Comparison of ENCODE assay signal across 9 cellular contexts in genomic region chr16:69179255-69180010, GRCh38. TPM values are rescaled to one million over a fixed set of nuclear protein-coding genes. Genes with fewer than 3 reads are reported as not detected.
A peak's percentile ranks its signal among the peaks of the same experiment; 100 is the strongest.
DNase-seq lines count a peak whose midpoint lies in the region; ATAC-seq and TF ChIP-seq lines count a peak whose summit lies in the region.
"Had no signal": no experiment of that assay in that cellular context is flagged by ENCODE, and none has a peak within 500 bp of the region (broad histone marks: within the 10 kb centered on the region; RNA-seq: fewer than 3 reads in every experiment).

No MANE protein-coding gene starts in this region.

- ATAC-seq in right lobe of liver = peak; percentile 66 to 85 (median 75)
- ATAC-seq in aorta (ENCODE audit: low FRiP score) = peak; percentile 90
- ATAC-seq in HG03457 (IDR thresholded peaks at IDR 0.05; ENCODE audit: unreplicated experiment) = no peak
- no peak for ATAC-seq in activated CD8-positive, alpha-beta T cell treated with anti-CD3 and anti-CD28 coated beads for 36 hours

- H3K9me3 ChIP-seq in right lobe of liver = no peaks in the 10 kb centered on the region
- H3K9me3 ChIP-seq in aorta (ENCODE audit: control insufficient read depth, low read length) = no peaks in the 10 kb centered on the region

- H3K4me3 Mint-ChIP-seq in activated naive CD8-positive, alpha-beta T cell = no peak overlapping the region
- H3K4me3 Mint-ChIP-seq in activated naive CD8-positive, alpha-beta T cell treated with anti-CD3 and anti-CD28 coated beads for 36 hours = no peak overlapping the region
- H3K4me3 Mint-ChIP-seq in brain = peak overlapping the region in 4 of 5 experiments; percentile 34 to 75 (median 54)
- no peak overlapping the region for H3K4me3 Mint-ChIP-seq in activated CD4-positive, alpha-beta T cell treated with anti-CD3 and anti-CD28 coated beads, Interleukin-2, amount 10 ng/mL, durations not matched to agents 7 days and 5 days
- H3K4me3 Mint-ChIP-seq in activated CD8-positive, alpha-beta T cell treated with anti-CD3 and anti-CD28 coated beads for 36 hours = no peak overlapping the region
- H3K4me3 Mint-ChIP-seq: stimulated activated naive CD8-positive, alpha-beta T cell treated with anti-CD3 and anti-CD28 coated beads, Interleukin-15, Interleukin-2, amounts not matched to agents 100 ng/mL and 50 ng/mL, for 24 hours had no signal

- TF ChIP-seq CTCF in brain (conservative IDR thresholded peaks at IDR 0.05) = no peak
- no peak for TF ChIP-seq CTCF in right lobe of liver (IDR thresholded peaks at IDR 0.05)
- no peak for TF ChIP-seq CTCF in activated CD8-positive, alpha-beta T cell treated with anti-CD3 and anti-CD28 coated beads for 36 hours (IDR thresholded peaks at IDR 0.05)

- H3K36me3 Mint-ChIP-seq in activated naive CD8-positive, alpha-beta T cell = peaks cover 4% of the 10 kb centered on the region
- peaks cover 5% of the 10 kb centered on the region for H3K36me3 Mint-ChIP-seq in activated naive CD8-positive, alpha-beta T cell treated with anti-CD3 and anti-CD28 coated beads for 36 hours
- H3K36me3 Mint-ChIP-seq in brain = peaks cover 3% of the 10 kb centered on the region
- H3K36me3 Mint-ChIP-seq in activated CD4-positive, alpha-beta T cell treated with anti-CD3 and anti-CD28 coated beads, Interleukin-2, amount 10 ng/mL, durations not matched to agents 7 days and 5 days (ENCODE audit: low read depth) = no peaks in the 10 kb centered on the region
- peaks cover 11% of the 10 kb centered on the region for H3K36me3 Mint-ChIP-seq in activated CD8-positive, alpha-beta T cell treated with anti-CD3 and anti-CD28 coated beads for 36 hours (ENCODE audit: low read depth)

- CTCF ChIA-PET in activated CD4-positive, alpha-beta T cell treated with anti-CD3 and anti-CD28 coated beads, Interleukin-2, amount 10 ng/mL, durations not matched to agents 7 days and 5 days (lab: Charles Lee) = interaction anchor here (0.6 to 6.1 kb wide), 3 partner anchors 12 to 99 kb away, joined by 3 to 34 read pairs (median 3); no protein-coding TSS in a partner anchor
- CTCF ChIA-PET in activated CD8-positive, alpha-beta T cell treated with anti-CD3 and anti-CD28 coated beads for 36 hours (lab: Charles Lee) = interaction anchor here (1.7 kb wide), 1 partner anchor 29 kb away, joined by 4 read pairs; no protein-coding TSS in a partner anchor

- H3K27ac Mint-ChIP-seq in activated naive CD8-positive, alpha-beta T cell = peak overlapping the region; percentile 46
- no peak overlapping the region for H3K27ac Mint-ChIP-seq in activated naive CD8-positive, alpha-beta T cell treated with anti-CD3 and anti-CD28 coated beads for 36 hours
- H3K27ac Mint-ChIP-seq in brain = peak overlapping the region; percentile 27 to 94 (median 91)
- no peak overlapping the region for H3K27ac Mint-ChIP-seq in activated CD4-positive, alpha-beta T cell treated with anti-CD3 and anti-CD28 coated beads, Interleukin-2, amount 10 ng/mL, durations not matched to agents 7 days and 5 days
- H3K27ac Mint-ChIP-seq in activated CD8-positive, alpha-beta T cell treated with anti-CD3 and anti-CD28 coated beads for 36 hours = no peak overlapping the region
- H3K27ac Mint-ChIP-seq: stimulated activated naive CD8-positive, alpha-beta T cell treated with anti-CD3 and anti-CD28 coated beads, Interleukin-15, Interleukin-2, amounts not matched to agents 100 ng/mL and 50 ng/mL, for 24 hours had no signal

- no peak overlapping the region for H3K4me3 ChIP-seq in right lobe of liver
- no peak overlapping the region for H3K4me3 ChIP-seq in aorta (ENCODE audit: low read length in 2 of 2)

- no peak for TF ChIP-seq POLR2A in right lobe of liver (IDR thresholded peaks at IDR 0.05)

- H3K27me3 Mint-ChIP-seq in activated naive CD8-positive, alpha-beta T cell = no peaks in the 10 kb centered on the region
- no peaks in the 10 kb centered on the region for H3K27me3 Mint-ChIP-seq in activated naive CD8-positive, alpha-beta T cell treated with anti-CD3 and anti-CD28 coated beads for 36 hours
- H3K27me3 Mint-ChIP-seq in brain = no peaks in the 10 kb centered on the region
- H3K27me3 Mint-ChIP-seq in activated CD4-positive, alpha-beta T cell treated with anti-CD3 and anti-CD28 coated beads, Interleukin-2, amount 10 ng/mL, durations not matched to agents 7 days and 5 days = no peaks in the 10 kb centered on the region
- no peaks in the 10 kb centered on the region for H3K27me3 Mint-ChIP-seq in activated CD8-positive, alpha-beta T cell treated with anti-CD3 and anti-CD28 coated beads for 36 hours
- H3K27me3 Mint-ChIP-seq: stimulated activated naive CD8-positive, alpha-beta T cell treated with anti-CD3 and anti-CD28 coated beads, Interleukin-15, Interleukin-2, amounts not matched to agents 100 ng/mL and 50 ng/mL, for 24 hours had no signal

- DNase-seq in activated naive CD8-positive, alpha-beta T cell treated with anti-CD3 and anti-CD28 coated beads for 36 hours = no peak
- DNase-seq in right lobe of liver (peak in 2 of 3 donors; percentile 46 to 62), aorta (peak in 1 of 2 donors; percentile 86)
- no peak for DNase-seq in activated CD4-positive, alpha-beta T cell treated with anti-CD3 and anti-CD28 coated beads, Interleukin-2, amount 10 ng/mL, durations not matched to agents 7 days and 5 days
- DNase-seq in activated CD8-positive, alpha-beta T cell treated with anti-CD3 and anti-CD28 coated beads for 36 hours = no peak

- H3K4me1 ChIP-seq in right lobe of liver (peaks cover 0 to 8% (median 3%) of the 10 kb centered on the region in 4 donors), aorta (ENCODE audit: control insufficient read depth in 1 of 2, insufficient read depth in 2 of 2, low read length in 2 of 2) (peaks cover 0 to 2% of the 10 kb centered on the region in 2 donors)

- WGBS in right lobe of liver (ENCODE audit: insufficient coverage, low coverage, low lambda C conversion rate, missing lambda C conversion rate) = 31% methylated on average over 7 of the region's 7 CpGs
- 7 to 10% methylated on average over 7 of the region's 7 CpGs for WGBS in aorta, 2 donors

- intact Hi-C loops in right lobe of liver (cut with DNase I) (loop anchor here in 1 of 2 donors (10.0 kb wide), 1 partner anchor 115 kb away; no protein-coding TSS in a partner anchor), aorta (cut with DNase I) (loop anchor here in 1 of 2 donors (10.0 kb wide), 1 partner anchor 45 kb away; the partner anchor contains the start of genes CHTF8 and UTP4)
- intact Hi-C loops in activated CD8-positive, alpha-beta T cell treated with anti-CD3 and anti-CD28 coated beads for 36 hours (cut with micrococcal nuclease) = no loop called here

- POLR2A ChIA-PET in activated CD4-positive, alpha-beta T cell treated with anti-CD3 and anti-CD28 coated beads, Interleukin-2, amount 10 ng/mL, durations not matched to agents 7 days and 5 days (lab: Charles Lee) = interaction anchor here (0.6 kb wide), 1 partner anchor 628 kb away, joined by 3 read pairs; no protein-coding TSS in a partner anchor
- POLR2A ChIA-PET in activated CD8-positive, alpha-beta T cell treated with anti-CD3 and anti-CD28 coated beads for 36 hours (lab: Charles Lee) = interaction anchor here (1.4 to 1.7 kb wide), 3 partner anchors 10 to 13 kb away, joined by 3 to 4 read pairs (median 3); no protein-coding TSS in a partner anchor

- H3K27me3 ChIP-seq in right lobe of liver (no peaks in the 10 kb centered on the region), aorta (ENCODE audit: control insufficient read depth in 1 of 2, insufficient read depth in 2 of 2, low read length in 1 of 2) (no peaks in the 10 kb centered on the region)

- H3K27ac ChIP-seq in right lobe of liver (no peak overlapping the region), aorta (ENCODE audit: low read depth in 1 of 2, low read length in 2 of 2) (peak overlapping the region; percentile 66 to 73)

- no peaks in the 10 kb centered on the region for H3K9me3 Mint-ChIP-seq in activated naive CD8-positive, alpha-beta T cell (ENCODE audit: low read depth)
- no peaks in the 10 kb centered on the region for H3K9me3 Mint-ChIP-seq in activated naive CD8-positive, alpha-beta T cell treated with anti-CD3 and anti-CD28 coated beads for 36 hours
- peaks cover 0 to 2% (median 0%) of the 10 kb centered on the region in 5 experiments for H3K9me3 Mint-ChIP-seq in brain
- no peaks in the 10 kb centered on the region for H3K9me3 Mint-ChIP-seq in activated CD4-positive, alpha-beta T cell treated with anti-CD3 and anti-CD28 coated beads, Interleukin-2, amount 10 ng/mL, durations not matched to agents 7 days and 5 days
- no peaks in the 10 kb centered on the region for H3K9me3 Mint-ChIP-seq in activated CD8-positive, alpha-beta T cell treated with anti-CD3 and anti-CD28 coated beads for 36 hours
- H3K9me3 Mint-ChIP-seq: stimulated activated naive CD8-positive, alpha-beta T cell treated with anti-CD3 and anti-CD28 coated beads, Interleukin-15, Interleukin-2, amounts not matched to agents 100 ng/mL and 50 ng/mL, for 24 hours had no signal

- peaks cover 8% of the 10 kb centered on the region for H3K4me1 Mint-ChIP-seq in activated naive CD8-positive, alpha-beta T cell (ENCODE audit: low read depth)
- H3K4me1 Mint-ChIP-seq in activated naive CD8-positive, alpha-beta T cell treated with anti-CD3 and anti-CD28 coated beads for 36 hours = peaks cover 18% of the 10 kb centered on the region
- H3K4me1 Mint-ChIP-seq in brain = peaks cover 31% of the 10 kb centered on the region
- H3K4me1 Mint-ChIP-seq in activated CD4-positive, alpha-beta T cell treated with anti-CD3 and anti-CD28 coated beads, Interleukin-2, amount 10 ng/mL, durations not matched to agents 7 days and 5 days = peaks cover 3% of the 10 kb centered on the region
- peaks cover 13% of the 10 kb centered on the region for H3K4me1 Mint-ChIP-seq in activated CD8-positive, alpha-beta T cell treated with anti-CD3 and anti-CD28 coated beads for 36 hours (ENCODE audit: low read depth)

- H3K36me3 ChIP-seq in right lobe of liver = no peaks in the 10 kb centered on the region
- no peaks in the 10 kb centered on the region for H3K36me3 ChIP-seq in aorta (ENCODE audit: control insufficient read depth in 1 of 2, insufficient read depth in 2 of 2, low read length in 1 of 2)

RNA-seq across cellular contexts. Expression of gene SNTB2, which starts 7.5 kb away (rescaled TPM):
- total RNA-seq in activated naive CD8-positive, alpha-beta T cell treated with anti-CD3 and anti-CD28 coated beads for 36 hours = 1 to 10 TPM; 6.1 to 6.3 TPM
- polyA plus RNA-seq in brain (ENCODE audit: insufficient read depth, low read depth, low replicate concordance) (3.4 TPM), aorta (1 to 10 TPM; 6.1 to 8.0 TPM)
- total RNA-seq in right lobe of liver (10 to 100 TPM in 4 of 6 experiments, 1 to 10 TPM in 2; 7.5 to 13.9 (median 10.6) TPM), aorta (10 to 100 TPM; 49.6 to 67.1 TPM)
- total RNA-seq in activated CD4-positive, alpha-beta T cell treated with anti-CD3 and anti-CD28 coated beads, Interleukin-2, amount 10 ng/mL, durations not matched to agents 7 days and 5 days = 10 to 100 TPM; 20.2 to 25.3 TPM
- 10 to 100 TPM; 11.8 to 13.0 TPM for total RNA-seq in activated CD8-positive, alpha-beta T cell treated with anti-CD3 and anti-CD28 coated beads for 36 hours

RNA-seq across cellular contexts. Expression of gene UTP4, which starts 47.0 kb away (rescaled TPM):
- 100 to 1,000 TPM; 149 to 153 TPM for total RNA-seq in activated naive CD8-positive, alpha-beta T cell treated with anti-CD3 and anti-CD28 coated beads for 36 hours
- polyA plus RNA-seq in brain (ENCODE audit: insufficient read depth, low read depth, low replicate concordance) (36.3 TPM), aorta (10 to 100 TPM; 15.7 to 18.3 TPM)
- total RNA-seq in right lobe of liver (10 to 100 TPM; 13.9 to 22.2 (median 19.6) TPM), aorta (10 to 100 TPM; 34.9 to 37.6 TPM)
- total RNA-seq in activated CD4-positive, alpha-beta T cell treated with anti-CD3 and anti-CD28 coated beads, Interleukin-2, amount 10 ng/mL, durations not matched to agents 7 days and 5 days = 10 to 100 TPM; 51.8 to 53.2 TPM
- 100 to 1,000 TPM; 112 to 121 TPM for total RNA-seq in activated CD8-positive, alpha-beta T cell treated with anti-CD3 and anti-CD28 coated beads for 36 hours

RNA-seq across cellular contexts. Expression of gene CHTF8, which starts 47.0 kb away (rescaled TPM):
- total RNA-seq in activated naive CD8-positive, alpha-beta T cell treated with anti-CD3 and anti-CD28 coated beads for 36 hours = 100 to 1,000 TPM; 135 to 141 TPM
- 151 TPM for polyA plus RNA-seq in brain (ENCODE audit: insufficient read depth, low read depth, low replicate concordance)
- total RNA-seq in right lobe of liver = 10 to 100 TPM; 56.6 to 78.3 (median 65.4) TPM
- total RNA-seq in aorta = 10 to 100 TPM; 73.2 to 77.3 TPM
- polyA plus RNA-seq in aorta = 10 to 100 TPM; 53.3 to 53.8 TPM
- 100 to 1,000 TPM; 132 to 165 TPM for total RNA-seq in activated CD4-positive, alpha-beta T cell treated with anti-CD3 and anti-CD28 coated beads, Interleukin-2, amount 10 ng/mL, durations not matched to agents 7 days and 5 days
- total RNA-seq in activated CD8-positive, alpha-beta T cell treated with anti-CD3 and anti-CD28 coated beads for 36 hours = 100 to 1,000 TPM; 111 to 115 TPM

Comparison
In these comparisons a context has a peak if more than half of its experiments do, and no peak if none do; other contexts are left out.
1. H3K27ac Mint-ChIP-seq: peak in activated naive CD8-positive, alpha-beta T cell (single experiment) and brain (5 of 5); none in activated naive CD8-positive, alpha-beta T cell treated with anti-CD3 and anti-CD28 coated beads for 36 hours (single experiment), activated CD4-positive, alpha-beta T cell treated with anti-CD3 and anti-CD28 coated beads, Interleukin-2, amount 10 ng/mL, durations not matched to agents 7 days and 5 days (single experiment) and activated CD8-positive, alpha-beta T cell treated with anti-CD3 and anti-CD28 coated beads for 36 hours (single experiment).
2. H3K4me3 Mint-ChIP-seq: peak in brain (4 of 5); none in activated naive CD8-positive, alpha-beta T cell (single experiment), activated naive CD8-positive, alpha-beta T cell treated with anti-CD3 and anti-CD28 coated beads for 36 hours (single experiment), activated CD4-positive, alpha-beta T cell treated with anti-CD3 and anti-CD28 coated beads, Interleukin-2, amount 10 ng/mL, durations not matched to agents 7 days and 5 days (single experiment) and activated CD8-positive, alpha-beta T cell treated with anti-CD3 and anti-CD28 coated beads for 36 hours (single experiment).
3. DNase-seq: peak in right lobe of liver (2 of 3); none in activated naive CD8-positive, alpha-beta T cell treated with anti-CD3 and anti-CD28 coated beads for 36 hours (single experiment), activated CD4-positive, alpha-beta T cell treated with anti-CD3 and anti-CD28 coated beads, Interleukin-2, amount 10 ng/mL, durations not matched to agents 7 days and 5 days (single experiment) and activated CD8-positive, alpha-beta T cell treated with anti-CD3 and anti-CD28 coated beads for 36 hours (single experiment).
4. ATAC-seq: peak in right lobe of liver (4 of 4) and aorta (single experiment); none in HG03457 (single experiment) and activated CD8-positive, alpha-beta T cell treated with anti-CD3 and anti-CD28 coated beads for 36 hours (single experiment).
5. H3K27ac ChIP-seq: peak in aorta (2 of 2); none in right lobe of liver (0 of 3).